33 cellular contexts compared by ENCODE assay signal in the genomic region with DNA sequence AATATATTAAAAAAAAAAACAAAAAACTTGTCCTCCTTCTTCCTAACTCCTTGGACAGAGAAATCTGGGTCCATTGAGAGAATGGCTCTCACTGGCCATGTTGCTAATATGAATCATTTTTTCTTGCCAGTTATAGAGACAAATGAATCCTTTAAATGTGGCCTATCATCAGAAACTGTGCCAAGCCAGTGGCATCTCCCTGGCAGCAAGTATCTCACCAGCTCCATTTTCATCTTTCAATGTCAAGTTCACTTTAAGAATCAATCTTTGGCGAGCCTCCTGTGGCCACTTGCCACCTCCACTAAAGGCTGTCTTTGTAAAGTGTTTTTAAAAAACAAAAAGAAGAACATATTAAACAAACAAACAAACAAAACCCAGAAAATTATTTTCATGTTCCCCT.
DNase-seq lines count a peak whose midpoint lies in the region; ATAC-seq and TF ChIP-seq lines count a peak whose summit lies in the region.
"Had no signal": no experiment of that assay in that cellular context is flagged by ENCODE, and none has a peak within 500 bp of the region (broad histone marks: within the 10 kb centered on the region; RNA-seq: fewer than 3 reads in every experiment).

No MANE protein-coding gene starts in this region.

- intact Hi-C loops in Right ventricle myocardium superior (cut with DNase I) = no loop called here

- no peak overlapping the region for H2AFZ ChIP-seq in SK-N-SH (ENCODE audit: low read depth)

- H3K27me3 Mint-ChIP-seq in activated naive CD8-positive, alpha-beta T cell treated with anti-CD3 and anti-CD28 coated beads for 36 hours = no peaks in the 10 kb centered on the region
- H3K27me3 Mint-ChIP-seq: B cell; CD4-positive, alpha-beta memory T cell; CD4-positive, alpha-beta T cell; CD4-positive, CD25-positive, alpha-beta regulatory T cell had no signal

- no peak overlapping the region for H3K4me3 ChIP-seq in SK-N-SH (ENCODE audit: low read depth in 2 of 2, low read length in 1 of 2)
- H3K4me3 ChIP-seq: A549; BLaER1; BLaER1 treated with 17β-estradiol and CSF1 and Interleukin-3, amounts not matched to agents 10 nM and 100 nM had no signal

- no peaks in the 10 kb centered on the region for H3K9me2 ChIP-seq in SK-N-SH

- TF ChIP-seq CTCF in SK-N-SH (IDR thresholded peaks at IDR 0.05) = no peak

- H3F3A ChIP-seq in SK-N-SH (replicated peaks; ENCODE audit: insufficient read depth) = no peaks in the 10 kb centered on the region

- peaks cover 0 to 12% of the 10 kb centered on the region in 2 experiments; a peak in 2 of 4 replicates for H3K4me1 ChIP-seq in SK-N-SH (ENCODE audit: control insufficient read depth in 1 of 2, insufficient read depth in 2 of 2, low read depth in 1 of 2, low read length in 1 of 2)
- H3K4me1 ChIP-seq: A549; BLaER1; BLaER1 treated with 17β-estradiol and CSF1 and Interleukin-3, amounts not matched to agents 10 nM and 100 nM; Caco-2 had no signal

- peak in 1 of 2 experiments; percentile 44; a peak in 1 of 4 replicates for TF ChIP-seq EP300 in SK-N-SH (IDR thresholded peaks at IDR 0.05; ENCODE audit: borderline replicate concordance in 1 of 2, low read depth in 1 of 2, low read length in 1 of 2)

- H4K20me1 ChIP-seq in SK-N-SH (ENCODE audit: insufficient read depth) = no peaks in the 10 kb centered on the region
- H4K20me1 ChIP-seq: BLaER1; BLaER1 treated with 17β-estradiol and CSF1 and Interleukin-3, amounts not matched to agents 10 nM and 100 nM had no signal

- no peak for TF ChIP-seq RAD21 in SK-N-SH (IDR thresholded peaks at IDR 0.05; ENCODE audit: low read length)

- ATAC-seq in SK-N-SH treated with all-trans-retinoic acid at 6 μM for 48 hours = peak; percentile 57
- ATAC-seq in Right ventricle myocardium superior (ENCODE audit: poor library complexity) = no peak
- ATAC-seq: A549; CD8-positive, alpha-beta T cell had no signal

- no peaks in the 10 kb centered on the region for H3K27me3 ChIP-seq in SK-N-SH (ENCODE audit: insufficient read depth)
- H3K27me3 ChIP-seq: BE2C; BLaER1; BLaER1 treated with 17β-estradiol and CSF1 and Interleukin-3, amounts not matched to agents 10 nM and 100 nM had no signal

- CTCF ChIA-PET in SK-N-SH (lab: Yijun Ruan, JAX) = interaction anchor here (0.9 to 2.3 kb wide), 3 partner anchors 13 to 141 kb away, joined by 3 to 10 read pairs (median 3); no protein-coding TSS in a partner anchor

- H3K4me1 Mint-ChIP-seq in activated naive CD8-positive, alpha-beta T cell treated with anti-CD3 and anti-CD28 coated beads for 36 hours = no peaks in the 10 kb centered on the region
- H3K4me1 Mint-ChIP-seq: B cell; CD14-positive monocyte; CD4-positive, alpha-beta memory T cell; CD4-positive, CD25-positive, alpha-beta regulatory T cell; CD8-positive, alpha-beta memory T cell had no signal

- peak overlapping the region in 1 of 2 experiments; percentile 98; a peak in 2 of 4 replicates for H3K27ac ChIP-seq in SK-N-SH (ENCODE audit: low read depth in 2 of 2, low read length in 1 of 2)
- H3K27ac ChIP-seq: 22Rv1; A549; BLaER1; BLaER1 treated with 17β-estradiol and CSF1 and Interleukin-3, amounts not matched to agents 10 nM and 100 nM; C4-2B had no signal

- POLR2A ChIA-PET in SK-N-SH (lab: Yijun Ruan, JAX) = no interaction called here

- H3K36me3 ChIP-seq in SK-N-SH (replicated peaks in 1 of 2; ENCODE audit: control insufficient read depth in 1 of 2, insufficient read depth in 2 of 2, low read length in 1 of 2) = no peaks in the 10 kb centered on the region
- H3K36me3 ChIP-seq: BE2C; BLaER1; BLaER1 treated with 17β-estradiol and CSF1 and Interleukin-3, amounts not matched to agents 10 nM and 100 nM had no signal

- no peaks in the 10 kb centered on the region for H3K36me3 Mint-ChIP-seq in activated naive CD8-positive, alpha-beta T cell treated with anti-CD3 and anti-CD28 coated beads for 36 hours
- H3K36me3 Mint-ChIP-seq: CD14-positive monocyte; CD4-positive, alpha-beta memory T cell; CD4-positive, CD25-positive, alpha-beta regulatory T cell; CD8-positive, alpha-beta memory T cell; CD8-positive, alpha-beta T cell had no signal

- no peak overlapping the region for H3K27ac Mint-ChIP-seq in activated naive CD8-positive, alpha-beta T cell treated with anti-CD3 and anti-CD28 coated beads for 36 hours
- H3K27ac Mint-ChIP-seq: B cell; CD14-positive monocyte; CD4-positive, alpha-beta memory T cell; CD4-positive, alpha-beta T cell; CD4-positive, CD25-positive, alpha-beta regulatory T cell; CD8-positive, alpha-beta memory T cell; CD8-positive, alpha-beta T cell had no signal

- DNase-seq in NCI-H446 treated with DMSO at 0.1 percent for 48 hours (lab: John Stamatoyannopoulos, UW) (peak; percentile 22), SK-N-SH (no peak), HK-2 (ENCODE audit: unreplicated experiment) (no peak), Right ventricle myocardium superior (no peak)
- no peak for DNase-seq in activated naive CD8-positive, alpha-beta T cell treated with anti-CD3 and anti-CD28 coated beads for 36 hours
- DNase-seq: 8988T; ACHN; AML-193; BE2C; C1 segment of cervical spinal cord; Caco-2; Calu3; CD4-positive, alpha-beta memory T cell; CD4-positive, alpha-beta T cell; CD4-positive, CD25-positive, alpha-beta regulatory T cell; CD8-positive, alpha-beta memory T cell; CD8-positive, alpha-beta T cell; COR-L47; DMS 273 treated with DMSO at 0.1 percent for 48 hours; DMS153; DMS53; DMS79; DMS79 treated with DMSO at 0.1 percent for 48 hours; DND-41; EL had no signal

- no peaks in the 10 kb centered on the region for H3K79me2 ChIP-seq in SK-N-SH (ENCODE audit: insufficient read depth)

- no peak overlapping the region for H3K4me3 Mint-ChIP-seq in activated naive CD8-positive, alpha-beta T cell treated with anti-CD3 and anti-CD28 coated beads for 36 hours
- H3K4me3 Mint-ChIP-seq: B cell; CD14-positive monocyte; CD4-positive, alpha-beta memory T cell; CD4-positive, alpha-beta T cell; CD4-positive, CD25-positive, alpha-beta regulatory T cell; CD8-positive, alpha-beta memory T cell; CD8-positive, alpha-beta T cell had no signal

- H3K9me3 ChIP-seq in SK-N-SH = no peaks in the 10 kb centered on the region
- H3K9me3 ChIP-seq: A549, BE2C, BLaER1, Caco-2 had no signal

- no peak overlapping the region for H3K4me2 ChIP-seq in SK-N-SH
- H3K4me2 ChIP-seq: A549; BLaER1; BLaER1 treated with 17β-estradiol and CSF1 and Interleukin-3, amounts not matched to agents 10 nM and 100 nM had no signal

- WGBS in SK-N-SH (ENCODE audit: low lambda C conversion rate) = 73% methylated on average over 1 of the region's 1 CpG

- H3K9ac ChIP-seq in SK-N-SH = no peak overlapping the region
- H3K9ac ChIP-seq: BLaER1; BLaER1 treated with 17β-estradiol and CSF1 and Interleukin-3, amounts not matched to agents 10 nM and 100 nM had no signal

- peaks cover 2% of the 10 kb centered on the region for H3K9me3 Mint-ChIP-seq in activated naive CD8-positive, alpha-beta T cell treated with anti-CD3 and anti-CD28 coated beads for 36 hours

TF ChIP-seq in SK-N-SH, 30 proteins besides CTCF, POLR2A, EP300 and RAD21:
- TF ChIP-seq NFIC (IDR thresholded peaks at IDR 0.05; ENCODE audit: borderline replicate concordance) = peak; percentile 41; the same call in 1 of the 2 replicates
- peak; percentile 18; the same call in 1 of the 2 replicates for TF ChIP-seq TCF12 (IDR thresholded peaks at IDR 0.05)
- TF ChIP-seq, protein P1, sequence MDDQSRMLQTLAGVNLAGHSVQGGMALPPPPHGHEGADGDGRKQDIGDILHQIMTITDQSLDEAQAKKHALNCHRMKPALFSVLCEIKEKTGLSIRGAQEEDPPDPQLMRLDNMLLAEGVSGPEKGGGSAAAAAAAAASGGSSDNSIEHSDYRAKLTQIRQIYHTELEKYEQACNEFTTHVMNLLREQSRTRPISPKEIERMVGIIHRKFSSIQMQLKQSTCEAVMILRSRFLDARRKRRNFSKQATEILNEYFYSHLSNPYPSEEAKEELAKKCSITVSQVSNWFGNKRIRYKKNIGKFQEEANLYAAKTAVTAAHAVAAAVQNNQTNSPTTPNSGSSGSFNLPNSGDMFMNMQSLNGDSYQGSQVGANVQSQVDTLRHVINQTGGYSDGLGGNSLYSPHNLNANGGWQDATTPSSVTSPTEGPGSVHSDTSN (IDR thresholded peaks at IDR 0.05) = peak; percentile 76
- TF ChIP-seq, protein P2, sequence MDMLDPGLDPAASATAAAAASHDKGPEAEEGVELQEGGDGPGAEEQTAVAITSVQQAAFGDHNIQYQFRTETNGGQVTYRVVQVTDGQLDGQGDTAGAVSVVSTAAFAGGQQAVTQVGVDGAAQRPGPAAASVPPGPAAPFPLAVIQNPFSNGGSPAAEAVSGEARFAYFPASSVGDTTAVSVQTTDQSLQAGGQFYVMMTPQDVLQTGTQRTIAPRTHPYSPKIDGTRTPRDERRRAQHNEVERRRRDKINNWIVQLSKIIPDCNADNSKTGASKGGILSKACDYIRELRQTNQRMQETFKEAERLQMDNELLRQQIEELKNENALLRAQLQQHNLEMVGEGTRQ (IDR thresholded peaks at IDR 0.05; ENCODE audit: borderline replicate concordance, low read depth, low read length) = no peak

TF ChIP-seq in SK-N-SH treated with all-trans-retinoic acid at 6 μM for 48 hours, 23 proteins besides CTCF, POLR2A, EP300 and RAD21:
- TF ChIP-seq OSR1 (CRISPR knock-in tag; IDR thresholded peaks at IDR 0.05) = no peak
- no peak for TF ChIP-seq PPARA (CRISPR knock-in tag; IDR thresholded peaks at IDR 0.05; ENCODE audit: borderline replicate concordance)
- TF ChIP-seq ZNF8 (CRISPR knock-in tag; IDR thresholded peaks at IDR 0.05) = no peak
- peak; percentile 76 for TF ChIP-seq ISL1 (CRISPR knock-in tag; IDR thresholded peaks at IDR 0.05)
- no peak for TF ChIP-seq GLIS3 (CRISPR knock-in tag; IDR thresholded peaks at IDR 0.05)
- no peak for TF ChIP-seq RARB (CRISPR knock-in tag; IDR thresholded peaks at IDR 0.05)
